ENCODE assay signal across 8 cellular contexts in the genomic region with DNA sequence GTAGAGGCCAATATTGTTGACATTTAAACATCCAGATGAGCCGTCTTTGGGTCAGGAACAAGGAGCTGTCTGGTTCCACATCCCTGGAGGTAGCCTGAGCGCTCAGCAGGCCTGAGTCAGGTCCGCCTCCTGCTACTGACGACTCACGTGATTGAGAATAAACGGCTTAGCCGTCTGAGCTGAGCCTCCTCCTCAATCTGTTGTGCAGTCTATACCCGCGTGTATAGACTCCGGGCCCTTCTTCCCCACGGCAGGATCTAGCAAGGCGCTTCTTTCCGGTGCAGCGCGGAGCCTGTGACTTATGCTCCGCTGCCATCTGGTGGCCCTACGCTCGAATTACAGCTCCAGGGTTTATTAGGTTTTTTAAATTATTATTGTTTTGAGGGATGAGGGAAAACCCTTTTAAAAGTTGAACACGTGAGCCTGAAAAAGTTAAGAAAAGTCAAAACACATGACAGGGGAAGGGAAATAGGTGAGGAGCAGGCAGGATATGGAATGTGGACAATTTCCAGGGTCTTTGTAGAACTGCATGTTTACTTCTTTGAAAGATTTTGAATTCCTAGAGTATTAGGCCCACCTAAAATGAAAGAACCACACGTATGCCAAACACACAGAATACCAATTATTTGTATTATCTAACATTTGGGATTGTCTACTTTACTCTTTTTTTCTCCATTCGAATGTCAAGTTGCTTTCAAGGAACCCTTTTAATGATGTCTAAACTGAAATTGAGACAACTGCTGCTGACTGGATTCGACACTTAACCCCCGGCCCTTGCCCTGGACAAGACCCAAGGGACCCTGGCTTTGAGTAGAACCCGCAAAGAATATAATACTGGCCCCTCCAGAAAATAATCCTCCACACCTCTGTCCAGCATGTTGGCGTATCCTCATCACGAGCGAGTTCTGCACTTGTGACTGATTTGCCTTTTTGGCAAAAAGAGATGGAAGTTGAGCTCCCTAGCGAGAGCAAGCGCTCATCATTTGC.
DNase-seq lines count a peak whose midpoint lies in the region; ATAC-seq and TF ChIP-seq lines count a peak whose summit lies in the region.

No MANE protein-coding gene starts in this region.

- H3K4me1 Mint-ChIP-seq in activated T-helper 1 cell treated with anti-CD3 and anti-CD28 coated beads, Interleukin-12 subunit alpha, Interleukin-12 subunit beta, Interleukin-2, Interleukin-4 antibody, amounts not matched to agents 30 ng/mL and 10 ng/mL and 1 ng/mL, durations not matched to agents 14 hours and 24 hours and 36 hours (ENCODE audit: low read depth) = peaks cover 19% of the 10 kb centered on the region
- peaks cover 17% of the 10 kb centered on the region for H3K4me1 Mint-ChIP-seq in type B pancreatic cell (ENCODE audit: unreplicated experiment)

- peak; percentile 84 for ATAC-seq in GM21723 (IDR thresholded peaks at IDR 0.05; ENCODE audit: unreplicated experiment)

- H3K4me3 ChIP-seq in fibroblast of the aortic adventitia (ENCODE audit: low read depth, low read length) = no peak overlapping the region

- H3K9me3 Mint-ChIP-seq in activated T-helper 1 cell treated with anti-CD3 and anti-CD28 coated beads, Interleukin-12 subunit alpha, Interleukin-12 subunit beta, Interleukin-2, Interleukin-4 antibody, amounts not matched to agents 30 ng/mL and 10 ng/mL and 1 ng/mL, durations not matched to agents 14 hours and 24 hours and 36 hours = no peaks in the 10 kb centered on the region
- H3K9me3 Mint-ChIP-seq in type B pancreatic cell = no peaks in the 10 kb centered on the region

- peak; percentile 44 for DNase-seq in DMS153 treated with DMSO at 0.1 percent for 48 hours (lab: John Stamatoyannopoulos, UW; ENCODE audit: unreplicated experiment)
- peak; percentile 43 for DNase-seq in LHCN-M2 (ENCODE audit: low read depth)
- peak; percentile 54 for DNase-seq in RPMI7951 (ENCODE audit: low read depth)
- DNase-seq in activated T-helper 1 cell treated with anti-CD3 and anti-CD28 coated beads, Interleukin-12 subunit alpha, Interleukin-12 subunit beta, Interleukin-2, Interleukin-4 antibody, amounts not matched to agents 30 ng/mL and 10 ng/mL and 1 ng/mL, durations not matched to agents 14 hours and 24 hours and 36 hours (ENCODE audit: low spot score) = peak; percentile 49
- peak; percentile 79 for DNase-seq in fibroblast of the aortic adventitia (ENCODE audit: low read depth)
- DNase-seq in nucleus accumbens (lab: John Stamatoyannopoulos, UW) = peak in 38 of 56 donors; percentile 8 to 83 (median 37)
- no peak for DNase-seq in type B pancreatic cell (ENCODE audit: extremely low spot score, unreplicated experiment)

- H3K4me3 Mint-ChIP-seq in activated T-helper 1 cell treated with anti-CD3 and anti-CD28 coated beads, Interleukin-12 subunit alpha, Interleukin-12 subunit beta, Interleukin-2, Interleukin-4 antibody, amounts not matched to agents 30 ng/mL and 10 ng/mL and 1 ng/mL, durations not matched to agents 14 hours and 24 hours and 36 hours = no peak overlapping the region
- no peak overlapping the region for H3K4me3 Mint-ChIP-seq in type B pancreatic cell

- H3K27ac Mint-ChIP-seq in activated T-helper 1 cell treated with anti-CD3 and anti-CD28 coated beads, Interleukin-12 subunit alpha, Interleukin-12 subunit beta, Interleukin-2, Interleukin-4 antibody, amounts not matched to agents 30 ng/mL and 10 ng/mL and 1 ng/mL, durations not matched to agents 14 hours and 24 hours and 36 hours = no peak overlapping the region
- peak overlapping the region; percentile 4 for H3K27ac Mint-ChIP-seq in type B pancreatic cell

- H3K36me3 Mint-ChIP-seq in activated T-helper 1 cell treated with anti-CD3 and anti-CD28 coated beads, Interleukin-12 subunit alpha, Interleukin-12 subunit beta, Interleukin-2, Interleukin-4 antibody, amounts not matched to agents 30 ng/mL and 10 ng/mL and 1 ng/mL, durations not matched to agents 14 hours and 24 hours and 36 hours (ENCODE audit: low read depth) = peaks cover 1% of the 10 kb centered on the region
- no peaks in the 10 kb centered on the region for H3K36me3 Mint-ChIP-seq in type B pancreatic cell

- intact Hi-C loops in activated T-helper 1 cell treated with anti-CD3 and anti-CD28 coated beads, Interleukin-12 subunit alpha, Interleukin-12 subunit beta, Interleukin-2, Interleukin-4 antibody, amounts not matched to agents 30 ng/mL and 10 ng/mL and 1 ng/mL, durations not matched to agents 14 hours and 24 hours and 36 hours (cut with micrococcal nuclease) = loop anchor here (1.0 kb wide), 3 partner anchors 11 to 311 kb away; no protein-coding TSS in a partner anchor

- TF ChIP-seq CTCF in fibroblast of the aortic adventitia (IDR thresholded peaks at IDR 0.05; ENCODE audit: insufficient read depth, low read length) (peak; percentile 87), type B pancreatic cell (conservative IDR thresholded peaks at IDR 0.05) (peak; percentile 97)

- H3K27me3 Mint-ChIP-seq in activated T-helper 1 cell treated with anti-CD3 and anti-CD28 coated beads, Interleukin-12 subunit alpha, Interleukin-12 subunit beta, Interleukin-2, Interleukin-4 antibody, amounts not matched to agents 30 ng/mL and 10 ng/mL and 1 ng/mL, durations not matched to agents 14 hours and 24 hours and 36 hours (ENCODE audit: insufficient read depth) = peaks cover 11% of the 10 kb centered on the region
- H3K27me3 Mint-ChIP-seq in type B pancreatic cell = no peaks in the 10 kb centered on the region
